8 cellular contexts compared by ENCODE assay signal in the genomic region with DNA sequence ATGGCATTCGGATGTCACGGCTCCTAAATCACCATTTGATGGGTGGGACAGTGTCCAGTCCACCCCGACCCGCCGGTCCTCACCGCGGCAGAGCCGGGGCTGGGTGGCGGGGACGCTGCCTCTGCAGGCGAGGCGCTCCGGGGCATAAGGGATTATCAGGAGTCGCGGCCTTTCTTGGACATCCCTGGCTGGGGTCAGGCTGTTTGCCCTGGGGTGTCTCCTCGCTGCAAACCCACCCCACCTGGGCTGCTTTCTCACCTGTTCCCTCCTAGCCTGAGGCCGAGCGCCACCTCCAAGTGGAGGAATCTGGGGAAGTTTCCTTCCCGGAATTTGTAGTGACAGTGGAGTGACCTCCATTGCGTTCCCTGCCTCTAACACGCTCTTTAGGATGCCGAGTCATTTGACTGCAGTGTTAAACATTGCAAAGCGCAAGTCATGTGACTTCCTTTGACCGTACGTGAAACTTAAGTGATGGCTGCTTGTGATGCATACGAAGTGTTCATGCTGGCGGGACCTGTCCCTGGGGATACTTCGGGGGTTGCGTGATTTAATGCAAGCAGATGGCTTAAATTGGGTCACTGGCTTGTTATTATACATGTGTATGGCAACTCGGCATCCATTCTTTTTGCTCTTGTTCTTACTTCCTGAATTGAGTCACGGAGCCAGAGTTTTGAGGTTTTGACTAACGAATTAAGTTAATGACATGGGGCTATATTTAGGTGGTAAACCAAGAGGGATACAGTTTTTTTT. TPM values are rescaled to one million over a fixed set of nuclear protein-coding genes. Genes with fewer than 3 reads are reported as not detected.
A peak's percentile ranks its signal among the peaks of the same experiment; 100 is the strongest.
DNase-seq lines count a peak whose midpoint lies in the region; ATAC-seq and TF ChIP-seq lines count a peak whose summit lies in the region.

No MANE protein-coding gene starts in this region.

- DNase-seq in ELR (ENCODE audit: low read depth) = peak; percentile 89
- DNase-seq in SJCRH30 = peak; percentile 38 to 47
- peak; percentile 72 for DNase-seq in activated naive CD4-positive, alpha-beta T cell treated with anti-CD3 and anti-CD28 coated beads, Interleukin-2, amount 10 ng/mL, durations not matched to agents 7 days and 5 days
- peak; percentile 45 for DNase-seq in glomerular endothelial cell (ENCODE audit: extremely low read depth, low read depth, low spot score)
- peak in 38 of 56 donors; percentile 7 to 65 (median 44) for DNase-seq in nucleus accumbens (lab: John Stamatoyannopoulos, UW)
- peak in 1 of 2 donors; percentile 78 for DNase-seq in upper lobe of left lung

- CTCF ChIA-PET in activated naive CD4-positive, alpha-beta T cell treated with anti-CD3 and anti-CD28 coated beads, Interleukin-2, amount 10 ng/mL, durations not matched to agents 7 days and 5 days (lab: Charles Lee) = no interaction called here

- TF ChIP-seq CTCF in upper lobe of left lung (IDR thresholded peaks at IDR 0.05) = no peak

- ATAC-seq in GM21825 (IDR thresholded peaks at IDR 0.05; ENCODE audit: unreplicated experiment) (peak; percentile 89), upper lobe of left lung (ENCODE audit: low FRiP score in 2 of 2) (peak; percentile 84 to 91)

- H3K4me3 Mint-ChIP-seq in activated naive CD4-positive, alpha-beta T cell treated with anti-CD3 and anti-CD28 coated beads, Interleukin-2, amount 10 ng/mL, durations not matched to agents 7 days and 5 days = peak overlapping the region; percentile 98

- peak in 1 of 4 donors; percentile 2 for TF ChIP-seq EP300 in upper lobe of left lung (IDR thresholded peaks at IDR 0.05)

- H3K4me3 ChIP-seq in SJCRH30 (peak overlapping the region; percentile 58), upper lobe of left lung (peak overlapping the region; percentile 73 to 96 (median 90))

- peak overlapping the region; percentile 99 for H3K27ac Mint-ChIP-seq in activated naive CD4-positive, alpha-beta T cell treated with anti-CD3 and anti-CD28 coated beads, Interleukin-2, amount 10 ng/mL, durations not matched to agents 7 days and 5 days

- peaks cover 28% of the 10 kb centered on the region for H3K36me3 Mint-ChIP-seq in activated naive CD4-positive, alpha-beta T cell treated with anti-CD3 and anti-CD28 coated beads, Interleukin-2, amount 10 ng/mL, durations not matched to agents 7 days and 5 days

- peaks cover 41% of the 10 kb centered on the region for H3K4me1 Mint-ChIP-seq in activated naive CD4-positive, alpha-beta T cell treated with anti-CD3 and anti-CD28 coated beads, Interleukin-2, amount 10 ng/mL, durations not matched to agents 7 days and 5 days

- H3K27ac ChIP-seq in KOPT-K1 (ENCODE audit: low read depth, low read length, poor library complexity, severe bottlenecking) (peak overlapping the region; percentile 53), SJCRH30 (peak overlapping the region; percentile 40), upper lobe of left lung (peak overlapping the region; percentile 94 to 98 (median 94))

- H3K27me3 ChIP-seq in SJCRH30 (no peaks in the 10 kb centered on the region), upper lobe of left lung (no peaks in the 10 kb centered on the region)

- H3K9me3 Mint-ChIP-seq in activated naive CD4-positive, alpha-beta T cell treated with anti-CD3 and anti-CD28 coated beads, Interleukin-2, amount 10 ng/mL, durations not matched to agents 7 days and 5 days = no peaks in the 10 kb centered on the region

- peaks cover 16% of the 10 kb centered on the region for H3K27me3 Mint-ChIP-seq in activated naive CD4-positive, alpha-beta T cell treated with anti-CD3 and anti-CD28 coated beads, Interleukin-2, amount 10 ng/mL, durations not matched to agents 7 days and 5 days

- H3K9me3 ChIP-seq in KOPT-K1 (ENCODE audit: insufficient read depth, low read length, poor library complexity, severe bottlenecking) (no peaks in the 10 kb centered on the region), SJCRH30 (replicated peaks) (no peaks in the 10 kb centered on the region), upper lobe of left lung (no peaks in the 10 kb centered on the region)

- TF ChIP-seq POLR2A in upper lobe of left lung (IDR thresholded peaks at IDR 0.05) = peak in 2 of 4 donors; percentile 38 to 47

- 0% methylated on average over 21 to 32 of the region's 32 CpGs for WGBS in upper lobe of left lung, 2 donors

- H3K36me3 ChIP-seq in KOPT-K1 (ENCODE audit: insufficient read depth, low read length) (peaks cover 24% of the 10 kb centered on the region), SJCRH30 (no peaks in the 10 kb centered on the region), upper lobe of left lung (peaks cover 5 to 31% (median 21%) of the 10 kb centered on the region in 4 donors)

- H3K4me1 ChIP-seq in SJCRH30 (no peaks in the 10 kb centered on the region), upper lobe of left lung (peaks cover 7 to 17% (median 10%) of the 10 kb centered on the region in 4 donors)

RNA-seq across cellular contexts. Expression of a gene that starts 0.5 kb away (rescaled TPM):
- 13.3 and 15.0 TPM in 2 replicates for total RNA-seq in SJCRH30 (2014; rRNA removed; shearing (Covaris generic))
- total RNA-seq in glomerular endothelial cell = 49.7 and 79.0 TPM in 2 replicates
- 100 to 1,000 TPM in 1 of 6 donors, 10 to 100 TPM in 5; 56.2 to 225 (median 75.2) TPM for total RNA-seq in upper lobe of left lung

Comparison
In these comparisons a context has a peak if more than half of its experiments do, and no peak if none do; other contexts are left out.
1. H3K27ac ChIP-seq: peak in every context shown above with its lines; median percentile 94 in upper lobe of left lung; 53 in KOPT-K1; 40 in SJCRH30.